Comparison of ENCODE assay signal across 1 cellular context in the genomic region with DNA sequence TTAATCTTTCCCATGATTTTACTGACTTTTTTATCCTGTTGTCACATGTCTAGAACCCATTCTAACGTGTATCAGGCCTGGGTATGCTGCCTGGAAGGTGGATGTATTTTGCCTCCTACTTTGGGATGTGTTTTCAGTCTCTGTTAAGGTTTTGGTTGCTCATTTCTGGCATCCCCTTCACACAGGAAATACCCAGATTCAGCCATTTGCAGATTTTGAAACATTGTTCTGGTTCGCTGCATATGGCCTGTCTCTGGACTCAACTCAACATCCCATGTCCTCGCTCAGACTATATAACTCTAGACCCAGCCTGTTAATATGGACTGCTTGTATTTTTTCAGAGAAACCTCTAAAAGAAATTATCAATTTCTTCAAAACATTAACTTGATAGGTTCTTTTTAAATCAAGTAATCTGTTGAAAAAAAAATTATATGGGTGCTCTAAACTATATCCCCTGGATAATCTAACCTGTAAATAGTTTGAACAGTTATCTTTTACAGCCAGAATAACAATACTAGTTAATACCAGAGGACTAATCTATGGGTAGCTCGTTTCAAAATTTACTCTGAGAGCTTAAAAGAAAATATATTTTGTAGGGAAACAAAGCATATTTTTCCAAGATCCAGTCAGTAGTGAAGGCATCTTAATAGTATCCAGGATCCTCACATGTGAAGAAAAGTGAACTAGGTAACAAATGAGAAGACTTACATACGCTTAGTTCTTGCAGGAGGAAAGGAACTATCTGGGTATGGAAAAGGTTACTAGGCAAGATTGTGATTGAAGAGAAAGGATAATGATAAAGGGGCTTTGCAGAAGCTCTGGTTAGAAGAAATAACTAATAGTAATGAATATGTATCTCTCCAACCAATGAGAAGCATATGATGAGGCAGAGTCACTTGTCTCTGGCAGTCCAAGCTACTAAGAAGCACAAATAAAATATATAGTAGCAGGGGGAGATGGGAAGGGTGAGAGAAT.
A peak's percentile ranks its signal among the peaks of the same experiment; 100 is the strongest.
TF ChIP-seq lines count a peak whose summit lies in the region.

No MANE protein-coding gene starts in this region.

TF ChIP-seq in H1, 55 proteins besides CTCF, POLR2A, EP300 and RAD21:
- no peak for TF ChIP-seq BRCA1 (IDR thresholded peaks at IDR 0.05; ENCODE audit: low read depth, low read length)
- peak; percentile 88 for TF ChIP-seq RFX5 (IDR thresholded peaks at IDR 0.05; ENCODE audit: borderline replicate concordance, low read depth, low read length)
- no peak for TF ChIP-seq HDAC6 (IDR thresholded peaks at IDR 0.05; ENCODE audit: low read depth, low read length)
- TF ChIP-seq PHF8 (conservative IDR thresholded peaks at IDR 0.05; ENCODE audit: low read depth, low read length) = no peak
